Comparison of ENCODE assay signal across 1 cellular context in the genomic region with DNA sequence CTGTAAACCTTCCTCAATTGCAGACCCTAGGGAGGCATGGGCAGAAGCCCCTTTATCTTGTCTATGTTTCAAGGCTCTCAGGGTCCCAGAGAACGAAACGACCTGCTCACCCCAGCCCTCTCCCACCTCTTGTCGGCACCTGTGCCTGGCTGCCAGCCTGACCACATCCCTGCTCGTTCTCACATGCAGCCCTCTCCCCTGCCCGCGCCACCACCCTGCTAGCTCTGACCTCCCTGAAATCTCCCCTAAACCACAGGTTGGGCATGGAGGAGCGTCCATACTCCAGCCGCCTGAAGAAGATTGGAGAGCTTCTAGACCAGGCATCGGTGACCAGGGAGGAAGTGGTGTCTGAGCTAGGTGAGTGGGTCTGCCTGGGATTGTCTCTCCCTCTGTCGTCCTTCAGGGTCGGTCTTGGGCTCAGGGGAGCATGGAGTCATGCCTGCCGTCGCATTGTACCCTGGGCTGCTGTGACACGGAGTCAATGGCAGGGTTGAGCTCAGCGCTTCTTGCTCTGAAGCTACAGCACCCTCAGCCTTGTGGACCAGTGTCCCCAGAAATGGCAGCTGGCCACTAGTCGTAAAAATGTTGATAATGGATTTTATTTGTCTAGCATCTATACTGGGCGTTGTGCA.
TF ChIP-seq lines count a peak whose summit lies in the region.

No MANE protein-coding gene starts in this region.

TF ChIP-seq in WTC11, 78 proteins besides CTCF, POLR2A, EP300 and RAD21 (continued from another document):
- TF ChIP-seq, protein P1, sequence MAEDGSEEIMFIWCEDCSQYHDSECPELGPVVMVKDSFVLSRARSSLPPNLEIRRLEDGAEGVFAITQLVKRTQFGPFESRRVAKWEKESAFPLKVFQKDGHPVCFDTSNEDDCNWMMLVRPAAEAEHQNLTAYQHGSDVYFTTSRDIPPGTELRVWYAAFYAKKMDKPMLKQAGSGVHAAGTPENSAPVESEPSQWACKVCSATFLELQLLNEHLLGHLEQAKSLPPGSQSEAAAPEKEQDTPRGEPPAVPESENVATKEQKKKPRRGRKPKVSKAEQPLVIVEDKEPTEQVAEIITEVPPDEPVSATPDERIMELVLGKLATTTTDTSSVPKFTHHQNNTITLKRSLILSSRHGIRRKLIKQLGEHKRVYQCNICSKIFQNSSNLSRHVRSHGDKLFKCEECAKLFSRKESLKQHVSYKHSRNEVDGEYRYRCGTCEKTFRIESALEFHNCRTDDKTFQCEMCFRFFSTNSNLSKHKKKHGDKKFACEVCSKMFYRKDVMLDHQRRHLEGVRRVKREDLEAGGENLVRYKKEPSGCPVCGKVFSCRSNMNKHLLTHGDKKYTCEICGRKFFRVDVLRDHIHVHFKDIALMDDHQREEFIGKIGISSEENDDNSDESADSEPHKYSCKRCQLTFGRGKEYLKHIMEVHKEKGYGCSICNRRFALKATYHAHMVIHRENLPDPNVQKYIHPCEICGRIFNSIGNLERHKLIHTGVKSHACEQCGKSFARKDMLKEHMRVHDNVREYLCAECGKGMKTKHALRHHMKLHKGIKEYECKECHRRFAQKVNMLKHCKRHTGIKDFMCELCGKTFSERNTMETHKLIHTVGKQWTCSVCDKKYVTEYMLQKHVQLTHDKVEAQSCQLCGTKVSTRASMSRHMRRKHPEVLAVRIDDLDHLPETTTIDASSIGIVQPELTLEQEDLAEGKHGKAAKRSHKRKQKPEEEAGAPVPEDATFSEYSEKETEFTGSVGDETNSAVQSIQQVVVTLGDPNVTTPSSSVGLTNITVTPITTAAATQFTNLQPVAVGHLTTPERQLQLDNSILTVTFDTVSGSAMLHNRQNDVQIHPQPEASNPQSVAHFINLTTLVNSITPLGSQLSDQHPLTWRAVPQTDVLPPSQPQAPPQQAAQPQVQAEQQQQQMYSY (CRISPR knock-in tag; IDR thresholded peaks at IDR 0.05) = no peak
- TF ChIP-seq, protein P2, sequence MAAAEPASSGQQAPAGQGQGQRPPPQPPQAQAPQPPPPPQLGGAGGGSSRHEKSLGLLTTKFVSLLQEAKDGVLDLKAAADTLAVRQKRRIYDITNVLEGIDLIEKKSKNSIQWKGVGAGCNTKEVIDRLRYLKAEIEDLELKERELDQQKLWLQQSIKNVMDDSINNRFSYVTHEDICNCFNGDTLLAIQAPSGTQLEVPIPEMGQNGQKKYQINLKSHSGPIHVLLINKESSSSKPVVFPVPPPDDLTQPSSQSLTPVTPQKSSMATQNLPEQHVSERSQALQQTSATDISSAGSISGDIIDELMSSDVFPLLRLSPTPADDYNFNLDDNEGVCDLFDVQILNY (CRISPR knock-in tag; IDR thresholded peaks at IDR 0.05) = no peak
- TF ChIP-seq, protein P3, sequence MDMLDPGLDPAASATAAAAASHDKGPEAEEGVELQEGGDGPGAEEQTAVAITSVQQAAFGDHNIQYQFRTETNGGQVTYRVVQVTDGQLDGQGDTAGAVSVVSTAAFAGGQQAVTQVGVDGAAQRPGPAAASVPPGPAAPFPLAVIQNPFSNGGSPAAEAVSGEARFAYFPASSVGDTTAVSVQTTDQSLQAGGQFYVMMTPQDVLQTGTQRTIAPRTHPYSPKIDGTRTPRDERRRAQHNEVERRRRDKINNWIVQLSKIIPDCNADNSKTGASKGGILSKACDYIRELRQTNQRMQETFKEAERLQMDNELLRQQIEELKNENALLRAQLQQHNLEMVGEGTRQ (CRISPR knock-in tag; IDR thresholded peaks at IDR 0.05) = no peak
- TF ChIP-seq, protein P4, sequence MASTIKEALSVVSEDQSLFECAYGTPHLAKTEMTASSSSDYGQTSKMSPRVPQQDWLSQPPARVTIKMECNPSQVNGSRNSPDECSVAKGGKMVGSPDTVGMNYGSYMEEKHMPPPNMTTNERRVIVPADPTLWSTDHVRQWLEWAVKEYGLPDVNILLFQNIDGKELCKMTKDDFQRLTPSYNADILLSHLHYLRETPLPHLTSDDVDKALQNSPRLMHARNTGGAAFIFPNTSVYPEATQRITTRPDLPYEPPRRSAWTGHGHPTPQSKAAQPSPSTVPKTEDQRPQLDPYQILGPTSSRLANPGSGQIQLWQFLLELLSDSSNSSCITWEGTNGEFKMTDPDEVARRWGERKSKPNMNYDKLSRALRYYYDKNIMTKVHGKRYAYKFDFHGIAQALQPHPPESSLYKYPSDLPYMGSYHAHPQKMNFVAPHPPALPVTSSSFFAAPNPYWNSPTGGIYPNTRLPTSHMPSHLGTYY (CRISPR knock-in tag; IDR thresholded peaks at IDR 0.05) = no peak
